ENCODE assay signal across 8 cellular contexts in genomic region chr6:142300758-142301251, GRCh38. TPM values are rescaled to one million over a fixed set of nuclear protein-coding genes. Genes with fewer than 3 reads are reported as not detected.
A peak's percentile ranks its signal among the peaks of the same experiment; 100 is the strongest.
DNase-seq lines count a peak whose midpoint lies in the region; ATAC-seq and TF ChIP-seq lines count a peak whose summit lies in the region.

No MANE protein-coding gene starts in this region.

- CTCF ChIA-PET in BJ (lab: Yijun Ruan, JAX) = interaction anchor here (1.1 to 3.0 kb wide), 3 partner anchors 41 to 88 kb away, joined by 3 to 10 read pairs (median 9); no protein-coding TSS in a partner anchor

- H3K4me3 ChIP-seq in BJ (ENCODE audit: low read depth, low read length) (peak overlapping the region; percentile 84), ectodermal cell (ENCODE audit: insufficient read depth, low read depth, low read length) (peak overlapping the region; percentile 69), muscle layer of duodenum (ENCODE audit: low read depth in 1 of 2, low read length in 2 of 2) (peak overlapping the region; percentile 65 to 67)

- H3K27ac ChIP-seq in ectodermal cell (ENCODE audit: insufficient read depth, low read depth, low read length, poor library complexity, severe bottlenecking) = no peak overlapping the region
- H3K27ac ChIP-seq in muscle layer of duodenum (ENCODE audit: low read length) = no peak overlapping the region

- WGBS in ectodermal cell, 2 experiments = 80 to 83% methylated on average over 5 to 6 of the region's 6 CpGs

- H3K36me3 ChIP-seq in BJ (ENCODE audit: control insufficient read depth, insufficient read depth, low read length) = no peaks in the 10 kb centered on the region
- no peaks in the 10 kb centered on the region for H3K36me3 ChIP-seq in ectodermal cell (ENCODE audit: control insufficient read depth, insufficient read depth, low read length)
- H3K36me3 ChIP-seq in muscle layer of duodenum (ENCODE audit: control insufficient read depth in 1 of 2, insufficient read depth in 2 of 2, low read length in 2 of 2) = no peaks in the 10 kb centered on the region

- POLR2A ChIA-PET in BJ (lab: Charles Lee) = no interaction called here

- H3K9me3 ChIP-seq in ectodermal cell (ENCODE audit: control insufficient read depth, low read length) = no peaks in the 10 kb centered on the region
- H3K9me3 ChIP-seq in muscle layer of duodenum (ENCODE audit: control insufficient read depth in 1 of 2, low read length in 2 of 2) = no peaks in the 10 kb centered on the region

- no peaks in the 10 kb centered on the region for H3K27me3 ChIP-seq in BJ (ENCODE audit: control insufficient read depth, insufficient read depth, low read length)
- peaks cover 42% of the 10 kb centered on the region for H3K27me3 ChIP-seq in ectodermal cell (ENCODE audit: control insufficient read depth, insufficient read depth, low read length, poor library complexity, severe bottlenecking)
- no peaks in the 10 kb centered on the region for H3K27me3 ChIP-seq in muscle layer of duodenum (ENCODE audit: low read depth, low read length)

- DNase-seq in BJ (ENCODE audit: low read depth) (no peak), NCI-H226 (peak; percentile 98), hepatic stellate cell (ENCODE audit: low spot score) (no peak), NCI-H2081 treated with DMSO at 0.1 percent for 48 hours (lab: John Stamatoyannopoulos, UW) (no peak)

- no peaks in the 10 kb centered on the region for H3K4me1 ChIP-seq in ectodermal cell (ENCODE audit: control insufficient read depth, insufficient read depth, low read length)
- peaks cover 0 to 6% of the 10 kb centered on the region in 2 donors for H3K4me1 ChIP-seq in muscle layer of duodenum (ENCODE audit: control insufficient read depth in 1 of 2, insufficient read depth in 2 of 2, low read length in 2 of 2)

- no peak for TF ChIP-seq CTCF in BJ (IDR thresholded peaks at IDR 0.05; ENCODE audit: insufficient read depth, low read depth, low read length)

- no peak for ATAC-seq in HG03520 (IDR thresholded peaks at IDR 0.05; ENCODE audit: unreplicated experiment)
- no peak for ATAC-seq in GM18498 (IDR thresholded peaks at IDR 0.05; ENCODE audit: unreplicated experiment)

RNA-seq across cellular contexts. Expression of gene ADGRG6, which starts 1.0 kb away (rescaled TPM):
- 25.4 and 32.9 TPM in 2 replicates for polyA plus RNA-seq in BJ (2011; rRNA removed)
- 27.4 and 42.0 TPM in 2 replicates for polyA minus RNA-seq in BJ (2011; rRNA and poly(A)+ RNA removed)
- polyA plus RNA-seq in ectodermal cell (2013, experiment 1 of 4) = 1.3 TPM
- polyA plus RNA-seq in ectodermal cell (2013, experiment 2 of 4) = 0.85 TPM
- 2.8 TPM for polyA plus RNA-seq in ectodermal cell (2013, experiment 3 of 4)
- polyA plus RNA-seq in ectodermal cell (2013, experiment 4 of 4) = 2.5 TPM
